ENCODE assay signal across 8 cellular contexts in the genomic region with DNA sequence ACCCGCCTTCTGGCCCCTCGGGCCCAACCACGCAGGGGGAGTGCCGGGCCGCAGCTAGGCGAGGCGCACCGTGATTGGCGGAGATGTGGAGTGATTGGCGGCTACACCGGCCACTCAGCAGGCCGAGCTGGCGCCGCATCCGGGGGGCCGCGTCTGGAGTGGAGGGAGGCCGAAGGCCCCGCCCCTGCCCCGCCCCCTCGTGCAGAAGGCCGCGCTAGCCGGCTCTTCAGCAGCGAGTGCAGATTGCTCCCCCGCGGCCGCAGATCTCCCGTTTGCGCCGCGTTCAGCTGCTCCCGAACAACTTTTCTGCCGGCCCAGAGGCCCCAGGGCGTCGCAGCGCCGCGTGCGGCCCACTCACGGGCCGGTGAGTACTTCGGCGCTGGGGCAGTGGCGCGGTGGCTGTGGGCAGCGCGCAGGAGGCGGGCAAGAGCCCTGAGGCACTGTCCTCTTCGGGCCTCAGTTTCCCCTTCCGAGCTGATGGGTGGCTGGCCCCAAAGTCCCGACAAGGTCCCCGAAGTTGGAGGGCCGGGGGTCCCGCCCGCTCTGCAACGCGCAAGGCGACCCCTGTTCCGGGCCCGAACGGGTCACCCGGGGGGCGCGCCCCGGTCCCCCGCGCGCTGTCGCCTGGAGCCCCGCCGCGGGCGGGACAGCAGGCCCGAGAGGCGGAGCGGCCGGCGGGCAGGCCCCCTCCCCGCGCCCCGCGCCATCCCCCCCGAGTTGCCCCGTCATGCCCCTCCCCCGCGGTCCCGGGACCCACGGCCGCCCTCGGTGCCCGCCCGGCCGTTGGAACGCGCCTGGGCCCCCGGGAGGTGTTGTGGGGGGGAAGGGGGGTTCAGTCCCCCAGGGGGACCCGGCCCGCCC. TPM values are rescaled to one million over a fixed set of nuclear protein-coding genes. Genes with fewer than 3 reads are reported as not detected.
A peak's percentile ranks its signal among the peaks of the same experiment; 100 is the strongest.
DNase-seq lines count a peak whose midpoint lies in the region; ATAC-seq and TF ChIP-seq lines count a peak whose summit lies in the region.

A gene with protein sequence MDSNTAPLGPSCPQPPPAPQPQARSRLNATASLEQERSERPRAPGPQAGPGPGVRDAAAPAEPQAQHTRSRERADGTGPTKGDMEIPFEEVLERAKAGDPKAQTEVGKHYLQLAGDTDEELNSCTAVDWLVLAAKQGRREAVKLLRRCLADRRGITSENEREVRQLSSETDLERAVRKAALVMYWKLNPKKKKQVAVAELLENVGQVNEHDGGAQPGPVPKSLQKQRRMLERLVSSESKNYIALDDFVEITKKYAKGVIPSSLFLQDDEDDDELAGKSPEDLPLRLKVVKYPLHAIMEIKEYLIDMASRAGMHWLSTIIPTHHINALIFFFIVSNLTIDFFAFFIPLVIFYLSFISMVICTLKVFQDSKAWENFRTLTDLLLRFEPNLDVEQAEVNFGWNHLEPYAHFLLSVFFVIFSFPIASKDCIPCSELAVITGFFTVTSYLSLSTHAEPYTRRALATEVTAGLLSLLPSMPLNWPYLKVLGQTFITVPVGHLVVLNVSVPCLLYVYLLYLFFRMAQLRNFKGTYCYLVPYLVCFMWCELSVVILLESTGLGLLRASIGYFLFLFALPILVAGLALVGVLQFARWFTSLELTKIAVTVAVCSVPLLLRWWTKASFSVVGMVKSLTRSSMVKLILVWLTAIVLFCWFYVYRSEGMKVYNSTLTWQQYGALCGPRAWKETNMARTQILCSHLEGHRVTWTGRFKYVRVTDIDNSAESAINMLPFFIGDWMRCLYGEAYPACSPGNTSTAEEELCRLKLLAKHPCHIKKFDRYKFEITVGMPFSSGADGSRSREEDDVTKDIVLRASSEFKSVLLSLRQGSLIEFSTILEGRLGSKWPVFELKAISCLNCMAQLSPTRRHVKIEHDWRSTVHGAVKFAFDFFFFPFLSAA (plus strand): TSS at position 200 of the 861 bp plus-strand sequence. CDS start 7,606 bp downstream, outside the sequence.

- peak; percentile 100 for ATAC-seq in HG02759 (IDR thresholded peaks at IDR 0.05; ENCODE audit: unreplicated experiment)

- no peaks in the 10 kb centered on the region for H3K36me3 Mint-ChIP-seq in type B pancreatic cell

- no peaks in the 10 kb centered on the region for H3K27me3 ChIP-seq in left ventricle myocardium inferior (ENCODE audit: low read depth)

- DNase-seq in NCI-H1436 (lab: John Stamatoyannopoulos, UW) (peak; percentile 80), T-helper 2 cell (peak; percentile 92 to 99 (median 94)), left ventricle myocardium inferior (peak; percentile 99), posterior vena cava (ENCODE audit: low spot score) (peak; percentile 100), type B pancreatic cell (ENCODE audit: extremely low spot score, unreplicated experiment) (peak; percentile 99)

- peak within 1 kb of the TSS; percentile 96 for H3K4me3 Mint-ChIP-seq in type B pancreatic cell

- intact Hi-C loops in left ventricle myocardium inferior (cut with micrococcal nuclease) (no loop called here), posterior vena cava (cut with DNase I) (no loop called here)

- H3K27ac ChIP-seq in angular gyrus (ENCODE audit: low read depth, low read length) (peak within 1 kb of the TSS; percentile 69), left ventricle myocardium inferior (replicated peaks) (peak within 1 kb of the TSS; percentile 92)

- peaks cover 56% of the 10 kb centered on the region for H3K4me1 ChIP-seq in left ventricle myocardium inferior

- no peaks in the 10 kb centered on the region for H3K9me3 Mint-ChIP-seq in type B pancreatic cell

- H3K4me3 ChIP-seq in GM12875 (ENCODE audit: low read depth, low read length): peak within 1 kb of the TSS; percentile 70
- H3K4me3 ChIP-seq in left ventricle myocardium inferior: peak within 1 kb of the TSS; percentile 98

- peaks cover 33% of the 10 kb centered on the region for H3K4me1 Mint-ChIP-seq in type B pancreatic cell (ENCODE audit: unreplicated experiment)

- peaks cover 9% of the 10 kb centered on the region for H3K27me3 Mint-ChIP-seq in type B pancreatic cell

- no peaks in the 10 kb centered on the region for H3K36me3 ChIP-seq in left ventricle myocardium inferior

- no peaks in the 10 kb centered on the region for H3K9me3 ChIP-seq in left ventricle myocardium inferior (replicated peaks)

- H3K27ac Mint-ChIP-seq in type B pancreatic cell: peak within 1 kb of the TSS; percentile 85

- TF ChIP-seq CTCF in GM12875 (IDR thresholded peaks at IDR 0.05; ENCODE audit: borderline replicate concordance, insufficient read depth, low read depth, low read length): no peak
- TF ChIP-seq CTCF in left ventricle myocardium inferior (IDR thresholded peaks at IDR 0.05; ENCODE audit: borderline replicate concordance): no peak
- no peak for TF ChIP-seq CTCF in type B pancreatic cell (conservative IDR thresholded peaks at IDR 0.05)

RNA-seq across cellular contexts. Expression of the gene that starts here (rescaled TPM):
- total RNA-seq in left ventricle myocardium inferior (104 TPM), posterior vena cava (10 to 100 TPM; 48.9 to 52.6 TPM), type B pancreatic cell (ENCODE audit: low replicate concordance) (41.1 and 48.7 TPM in 2 replicates)

Comparison
In these comparisons a context has a peak if more than half of its experiments do, and no peak if none do; other contexts are left out.
1. Peak in every context shown above with its lines: DNase-seq, ATAC-seq, H3K4me3 ChIP-seq and H3K27ac ChIP-seq.